ENCODE assay signal across 13 cellular contexts in the genomic region with DNA sequence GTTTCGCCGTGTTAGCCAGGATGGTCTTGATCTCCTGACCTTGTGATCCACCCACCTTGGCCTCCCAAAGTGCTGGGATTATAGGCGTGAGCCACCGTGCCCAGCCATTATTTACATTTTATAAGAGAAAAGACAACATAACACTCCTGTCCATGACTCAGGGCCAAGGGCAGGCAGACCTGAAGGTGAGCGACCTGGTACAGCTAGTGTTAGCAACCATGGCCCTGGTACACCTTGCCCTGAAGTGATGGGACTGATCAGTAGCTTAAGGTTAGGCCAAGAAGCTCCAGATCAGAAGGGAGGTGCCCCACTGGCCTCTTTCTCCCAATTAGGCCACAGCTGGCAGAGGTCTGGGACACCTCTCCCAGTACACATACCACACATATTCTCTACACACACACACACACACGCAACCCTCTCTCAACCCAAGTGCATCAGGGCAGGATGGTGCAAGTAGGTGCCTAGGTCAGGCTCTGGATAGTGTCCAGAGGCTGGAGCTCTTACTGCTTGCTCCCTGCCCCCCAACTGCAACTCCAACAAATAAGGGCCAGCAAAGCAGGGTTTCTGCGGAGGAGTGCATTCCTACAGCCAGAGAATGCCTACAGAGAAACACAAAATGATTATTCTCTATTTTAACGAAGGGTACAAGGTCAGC.
"Had no signal": no experiment of that assay in that cellular context is flagged by ENCODE, and none has a peak within 500 bp of the region (broad histone marks: within the 10 kb centered on the region; RNA-seq: fewer than 3 reads in every experiment).

No MANE protein-coding gene starts in this region.

- H3K27ac Mint-ChIP-seq: activated CD4-positive, alpha-beta memory T cell treated with anti-CD3 and anti-CD28 coated beads for 36 hours; mesothelial cell of epicardium had no signal

- ATAC-seq: activated T-cell treated with anti-CD3 and anti-CD28 coated beads, Interleukin-2, amount 50 U/mL, for 4 hours had no signal

- H3K4me3 ChIP-seq: coronary artery, SK-N-MC, upper lobe of left lung had no signal

- H3K27me3 ChIP-seq: upper lobe of left lung had no signal

- H3K27me3 Mint-ChIP-seq: activated CD4-positive, alpha-beta memory T cell treated with anti-CD3 and anti-CD28 coated beads for 36 hours had no signal

- DNase-seq: activated CD4-positive, alpha-beta memory T cell treated with anti-CD3 and anti-CD28 coated beads for 36 hours; activated gamma-delta T cell; activated T-cell treated with anti-CD3 and anti-CD28 coated beads, Interleukin-2, amount 50 U/mL, for 4 hours; caudate nucleus; effector CD8-positive, alpha-beta T cell; stimulated activated CD4-positive, alpha-beta T cell treated with anti-CD3 and anti-CD28 coated beads, Interleukin-1b, Interleukin-23, amount 100 ng/mL, for 48 hours; stimulated activated naive CD4-positive, alpha-beta T cell; T-helper 1 cell; upper lobe of left lung had no signal

- H3K4me3 Mint-ChIP-seq: activated CD4-positive, alpha-beta memory T cell treated with anti-CD3 and anti-CD28 coated beads for 36 hours; activated T-cell treated with anti-CD3 and anti-CD28 coated beads, Interleukin-2, amount 50 U/mL, for 4 hours; mesothelial cell of epicardium had no signal

- H3K27ac ChIP-seq: coronary artery, SK-N-MC, upper lobe of left lung, VCaP had no signal

- H3K9me3 ChIP-seq: upper lobe of left lung had no signal

- H3K4me1 Mint-ChIP-seq: mesothelial cell of epicardium had no signal

- H3K9me3 Mint-ChIP-seq: activated CD4-positive, alpha-beta memory T cell treated with anti-CD3 and anti-CD28 coated beads for 36 hours; activated T-cell treated with anti-CD3 and anti-CD28 coated beads, Interleukin-2, amount 50 U/mL, for 4 hours; mesothelial cell of epicardium had no signal
